ENCODE assay signal across 9 cellular contexts in genomic region chr18:57438669-57439616, GRCh38. TPM values are rescaled to one million over a fixed set of nuclear protein-coding genes. Genes with fewer than 3 reads are reported as not detected.
DNase-seq lines count a peak whose midpoint lies in the region; ATAC-seq and TF ChIP-seq lines count a peak whose summit lies in the region.
"Had no signal": no experiment of that assay in that cellular context is flagged by ENCODE, and none has a peak within 500 bp of the region (broad histone marks: within the 10 kb centered on the region; RNA-seq: fewer than 3 reads in every experiment).

No MANE protein-coding gene starts in this region.

- no peak overlapping the region for H3K4me3 ChIP-seq in colonic mucosa

- no peak overlapping the region for H3K27ac ChIP-seq in colonic mucosa
- H3K27ac ChIP-seq: stomach had no signal

- peaks cover 55% of the 10 kb centered on the region for H3K4me1 Mint-ChIP-seq in activated naive CD8-positive, alpha-beta T cell treated with anti-CD3 and anti-CD28 coated beads, Interleukin-2, amount 50 U/mL, for 24 hours
- H3K4me1 Mint-ChIP-seq in progenitor cell of endocrine pancreas (ENCODE audit: low read depth): peaks cover 53% of the 10 kb centered on the region

- H3K36me3 ChIP-seq in colonic mucosa: no peaks in the 10 kb centered on the region
- H3K36me3 ChIP-seq: stomach had no signal

- peak; percentile 53 for DNase-seq in SIG-M5 treated with dmso at 0.1 percent for 504 hours (lab: John Stamatoyannopoulos, UW; ENCODE audit: unreplicated experiment)
- no peak for DNase-seq in SIG-M5 (lab: John Stamatoyannopoulos, UW)
- peak; percentile 63 for DNase-seq in NCI-H1092 treated with DMSO at 0.1 percent for 48 hours (lab: John Stamatoyannopoulos, UW)
- DNase-seq in activated naive CD8-positive, alpha-beta T cell treated with anti-CD3 and anti-CD28 coated beads, Interleukin-2, amount 50 U/mL, for 24 hours: peak; percentile 7
- DNase-seq in progenitor cell of endocrine pancreas (ENCODE audit: low spot score, unreplicated experiment): no peak
- no peak for DNase-seq in SKM-1 treated with dmso at 0.1 percent for 144 hours (lab: John Stamatoyannopoulos, UW; ENCODE audit: unreplicated experiment)
- no peak for DNase-seq in colonic mucosa
- no peak for DNase-seq in 8988T
- DNase-seq: stomach had no signal

- TF ChIP-seq CTCF in progenitor cell of endocrine pancreas (IDR thresholded peaks at IDR 0.05; ENCODE audit: unreplicated experiment): peak; percentile 22
- no peak for TF ChIP-seq CTCF in colonic mucosa (IDR thresholded peaks at IDR 0.05)

- no peak for ATAC-seq in activated naive CD8-positive, alpha-beta T cell treated with anti-CD3 and anti-CD28 coated beads, Interleukin-2, amount 50 U/mL, for 24 hours

- peaks cover 82% of the 10 kb centered on the region for H3K27me3 ChIP-seq in colonic mucosa

- H3K9me3 ChIP-seq in colonic mucosa: no peaks in the 10 kb centered on the region

- H3K9ac ChIP-seq in colonic mucosa (ENCODE audit: low read depth in 2 of 2, low read length in 2 of 2): no peak overlapping the region

- peaks cover 2% of the 10 kb centered on the region for H3K36me3 Mint-ChIP-seq in activated naive CD8-positive, alpha-beta T cell treated with anti-CD3 and anti-CD28 coated beads, Interleukin-2, amount 50 U/mL, for 24 hours (ENCODE audit: low read depth)
- H3K36me3 Mint-ChIP-seq in progenitor cell of endocrine pancreas (ENCODE audit: insufficient read depth): peaks cover 29% of the 10 kb centered on the region

- H3K4me3 Mint-ChIP-seq in activated naive CD8-positive, alpha-beta T cell treated with anti-CD3 and anti-CD28 coated beads, Interleukin-2, amount 50 U/mL, for 24 hours: peak overlapping the region; percentile 23
- peak overlapping the region; percentile 99 for H3K4me3 Mint-ChIP-seq in progenitor cell of endocrine pancreas (ENCODE audit: low read depth)

- no peaks in the 10 kb centered on the region for H3K9me3 Mint-ChIP-seq in activated naive CD8-positive, alpha-beta T cell treated with anti-CD3 and anti-CD28 coated beads, Interleukin-2, amount 50 U/mL, for 24 hours
- no peaks in the 10 kb centered on the region for H3K9me3 Mint-ChIP-seq in progenitor cell of endocrine pancreas (ENCODE audit: low read depth)

- peaks cover 85% of the 10 kb centered on the region for H3K27me3 Mint-ChIP-seq in activated naive CD8-positive, alpha-beta T cell treated with anti-CD3 and anti-CD28 coated beads, Interleukin-2, amount 50 U/mL, for 24 hours
- H3K27me3 Mint-ChIP-seq in progenitor cell of endocrine pancreas: no peaks in the 10 kb centered on the region

- H3K4me1 ChIP-seq in colonic mucosa: peaks cover 7% of the 10 kb centered on the region

- intact Hi-C loops in colonic mucosa (cut with DNase I): no loop called here

- H3K27ac Mint-ChIP-seq in activated naive CD8-positive, alpha-beta T cell treated with anti-CD3 and anti-CD28 coated beads, Interleukin-2, amount 50 U/mL, for 24 hours: no peak overlapping the region
- peak overlapping the region; percentile 98 for H3K27ac Mint-ChIP-seq in progenitor cell of endocrine pancreas

RNA-seq across cellular contexts. Expression of gene ONECUT2, which starts 3.8 kb away (rescaled TPM):
- total RNA-seq in progenitor cell of endocrine pancreas: 92.2 and 110 TPM in 2 replicates
- total RNA-seq in colonic mucosa: under 1 TPM; 0.05 to 0.49 TPM

Comparison
In these comparisons a context has a peak if more than half of its experiments do, and no peak if none do; other contexts are left out.
1. DNase-seq: peak in SIG-M5 treated with dmso at 0.1 percent for 504 hours (single experiment), NCI-H1092 treated with DMSO at 0.1 percent for 48 hours (single experiment) and activated naive CD8-positive, alpha-beta T cell treated with anti-CD3 and anti-CD28 coated beads, Interleukin-2, amount 50 U/mL, for 24 hours (single experiment); none in SIG-M5 (single experiment), progenitor cell of endocrine pancreas (single experiment), SKM-1 treated with dmso at 0.1 percent for 144 hours (single experiment), colonic mucosa (single experiment) and 8988T (single experiment).
2. RNA of gene ONECUT2, which starts 3.8 kb away (total RNA-seq): 92.2 to 110 TPM in progenitor cell of endocrine pancreas; 0.05 to 0.49 TPM in colonic mucosa; every median in the first group is over 10 times any median in the second.